ENCODE assay signal across 8 cellular contexts in the genomic region with DNA sequence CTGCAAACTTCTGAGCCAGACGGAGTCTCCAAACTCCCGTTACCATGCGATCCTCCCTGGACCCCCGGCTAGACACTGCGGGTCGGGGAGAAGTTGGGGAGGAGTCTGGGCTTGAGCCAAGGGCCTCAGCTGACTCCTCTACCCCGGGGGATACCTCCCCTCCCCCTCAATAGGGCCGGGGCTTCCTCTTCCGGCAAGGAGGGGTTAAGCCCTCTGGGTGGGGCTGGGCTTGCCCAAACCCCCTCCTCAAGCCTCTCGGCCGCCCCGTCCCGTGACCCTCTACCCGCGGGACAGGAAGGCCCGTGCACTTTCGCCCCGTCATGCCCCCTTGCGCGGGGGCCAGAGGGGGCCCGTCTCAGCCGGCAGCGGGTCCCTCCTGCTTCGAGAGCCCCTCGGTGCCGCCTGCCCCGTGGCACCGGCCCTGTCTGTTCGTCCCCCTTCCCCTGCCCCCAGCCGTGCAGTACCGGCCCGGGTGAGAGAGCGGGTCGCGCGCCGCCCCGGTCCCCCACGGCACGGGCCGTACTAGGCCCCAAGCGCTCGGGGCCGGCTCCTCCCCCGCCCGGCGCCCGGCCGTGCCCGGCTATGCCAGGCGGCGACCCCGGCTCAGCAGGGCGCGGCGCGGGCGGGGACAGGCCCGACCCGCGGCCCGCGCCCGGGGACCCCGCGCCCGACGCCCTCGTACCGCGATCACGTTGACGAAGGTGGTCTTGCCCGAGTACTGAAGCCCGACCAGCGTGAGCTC. TPM values are rescaled to one million over a fixed set of nuclear protein-coding genes. Genes with fewer than 3 reads are reported as not detected.
DNase-seq lines count a peak whose midpoint lies in the region; ATAC-seq and TF ChIP-seq lines count a peak whose summit lies in the region.

No MANE protein-coding gene starts in this region.

- H3K27me3 Mint-ChIP-seq in brain, result peaks cover 5% of the 10 kb centered on the region

- H3K9ac ChIP-seq in OCI-LY3 (ENCODE audit: low read length), result peak overlapping the region; percentile 93

- peak overlapping the region; percentile 74 for H3K27ac ChIP-seq in OCI-LY3 (ENCODE audit: low read length)

- peaks cover 0 to 3% (median 0%) of the 10 kb centered on the region in 5 experiments for H3K9me3 Mint-ChIP-seq in brain

- peak; percentile 74 for DNase-seq in activated effector memory CD4-positive, alpha-beta T cell treated with anti-CD3 and anti-CD28 coated beads, Interleukin-2, amount 50 U/mL, for 16 hours
- DNase-seq in activated effector memory CD4-positive, alpha-beta T cell treated with Interleukin-2 at 50 U/mL for 16 hours, result no peak
- DNase-seq in kidney epithelial cell (ENCODE audit: low read depth) (no peak), SHP77 (lab: John Stamatoyannopoulos, UW) (no peak)
- peak in 5 of 6 experiments; percentile 21 to 44 (median 28) for DNase-seq in stimulated activated naive CD4-positive, alpha-beta T cell (lab: John Stamatoyannopoulos, UW)

- peaks cover 39% of the 10 kb centered on the region for H3K4me1 Mint-ChIP-seq in brain

- H3K27me3 ChIP-seq in OCI-LY3 (ENCODE audit: low read depth, low read length) (no peaks in the 10 kb centered on the region), kidney epithelial cell (ENCODE audit: control insufficient read depth, insufficient read depth, low read length) (no peaks in the 10 kb centered on the region)

- ATAC-seq in HG02678 (IDR thresholded peaks at IDR 0.05; ENCODE audit: unreplicated experiment), result peak; percentile 40

- H3K9me3 ChIP-seq in OCI-LY3 (ENCODE audit: insufficient read depth, low read length), result no peaks in the 10 kb centered on the region

- peak overlapping the region; percentile 90 to 99 (median 97) for H3K4me3 Mint-ChIP-seq in brain

- H3K4me3 ChIP-seq in OCI-LY3 (ENCODE audit: low read length) (peak overlapping the region; percentile 95), kidney epithelial cell (ENCODE audit: low read depth, low read length) (peak overlapping the region; percentile 96)

- peaks cover 56% of the 10 kb centered on the region for H3K79me2 ChIP-seq in OCI-LY3 (ENCODE audit: low read length)

- peak overlapping the region; percentile 94 for H3K4me2 ChIP-seq in OCI-LY3 (ENCODE audit: low read length)

- H3K27ac Mint-ChIP-seq in brain, result peak overlapping the region; percentile 93 to 99 (median 96)

- H3K36me3 ChIP-seq in OCI-LY3 (replicated peaks; ENCODE audit: low read depth, low read length), result peaks cover 18% of the 10 kb centered on the region
- H3K36me3 ChIP-seq in kidney epithelial cell (ENCODE audit: control insufficient read depth, insufficient read depth, low read length), result peaks cover 1% of the 10 kb centered on the region

- peaks cover 39% of the 10 kb centered on the region for H4K20me1 ChIP-seq in OCI-LY3 (ENCODE audit: insufficient read depth, low read length)

- no peak overlapping the region for H2AFZ ChIP-seq in OCI-LY3 (ENCODE audit: low read depth, low read length)

- H3K4me1 ChIP-seq in OCI-LY3 (ENCODE audit: low read length), result peaks cover 13% of the 10 kb centered on the region

- no peak for TF ChIP-seq CTCF in OCI-LY3 (IDR thresholded peaks at IDR 0.05; ENCODE audit: low read depth, low read length)
- TF ChIP-seq CTCF in brain (conservative IDR thresholded peaks at IDR 0.05), result no peak
- no peak for TF ChIP-seq CTCF in kidney epithelial cell (IDR thresholded peaks at IDR 0.05; ENCODE audit: insufficient read depth, low read length, poor library complexity, severe bottlenecking)

- peaks cover 22% of the 10 kb centered on the region for H3K36me3 Mint-ChIP-seq in brain

RNA-seq across cellular contexts. Expression of a gene that starts 0.6 kb away (rescaled TPM):
- polyA plus RNA-seq in brain (ENCODE audit: insufficient read depth, low read depth, low replicate concordance), result 131 TPM
- total RNA-seq in kidney epithelial cell, result 57.8 and 59.7 TPM in 2 replicates

RNA-seq across cellular contexts. Expression of a gene that starts 16.5 kb away (rescaled TPM):
- 0.29 TPM for polyA plus RNA-seq in brain (ENCODE audit: insufficient read depth, low read depth, low replicate concordance)
- total RNA-seq in kidney epithelial cell, result 2.3 and 2.6 TPM in 2 replicates

RNA-seq across cellular contexts. Expression of a gene that starts 21.2 kb away (rescaled TPM):
- 32.7 TPM for polyA plus RNA-seq in brain (ENCODE audit: insufficient read depth, low read depth, low replicate concordance)
- 0.04 and 0.07 TPM in 2 replicates for total RNA-seq in kidney epithelial cell

RNA-seq across cellular contexts. Expression of a gene that starts 49.7 kb away (rescaled TPM):
- polyA plus RNA-seq in brain (ENCODE audit: insufficient read depth, low read depth, low replicate concordance), result 0.66 TPM
- total RNA-seq in kidney epithelial cell, result 0.08 and 0.68 TPM in 2 replicates

Comparison
In these comparisons a context has a peak if more than half of its experiments do, and no peak if none do; other contexts are left out.
1. DNase-seq: peak in activated effector memory CD4-positive, alpha-beta T cell treated with anti-CD3 and anti-CD28 coated beads, Interleukin-2, amount 50 U/mL, for 16 hours (single experiment) and stimulated activated naive CD4-positive, alpha-beta T cell (5 of 6); none in activated effector memory CD4-positive, alpha-beta T cell treated with Interleukin-2 at 50 U/mL for 16 hours (single experiment), kidney epithelial cell (single experiment) and SHP77 (0 of 2).